ENCODE assay signal across 31 cellular contexts in genomic region chr18:49537232-49537876, GRCh38. TPM values are rescaled to one million over a fixed set of nuclear protein-coding genes. Genes with fewer than 3 reads are reported as not detected.
"Had no signal": no experiment of that assay in that cellular context is flagged by ENCODE, and none has a peak within 500 bp of the region (broad histone marks: within the 10 kb centered on the region; RNA-seq: fewer than 3 reads in every experiment).

No MANE protein-coding gene starts in this region.

- H3K27me3 Mint-ChIP-seq: brain; effector memory CD8-positive, alpha-beta T cell had no signal

- H3K27ac Mint-ChIP-seq: activated CD4-positive, alpha-beta T cell treated with anti-CD3 and anti-CD28 coated beads for 36 hours; activated naive CD8-positive, alpha-beta T cell; activated T-cell treated with anti-CD3 and anti-CD28 coated beads, Interleukin-2, amount 50 U/mL, for 72 hours; brain; effector memory CD8-positive, alpha-beta T cell; nephron; stimulated activated effector memory CD8-positive, alpha-beta T cell treated with anti-CD3 and anti-CD28 coated beads, Interleukin-12 subunit alpha, Interleukin-12 subunit beta, amount 100 ng/mL, for 72 hours; stimulated activated naive CD8-positive, alpha-beta T cell treated with anti-CD3 and anti-CD28 coated beads, Interleukin-15, Interleukin-2, amounts not matched to agents 100 ng/mL and 50 ng/mL, for 24 hours had no signal

- DNase-seq: activated CD4-positive, alpha-beta T cell treated with anti-CD3 and anti-CD28 coated beads for 36 hours; activated CD4-positive, alpha-beta T cell treated with anti-CD3 and anti-CD28 coated beads, Interleukin-2, amount 50 U/mL, for 4 hours; activated CD4-positive, CD25-positive, alpha-beta regulatory T cell; activated naive CD4-positive, alpha-beta T cell treated with Interleukin-2 at 50 U/mL for 16 hours; activated T-cell treated with anti-CD3 and anti-CD28 coated beads for 4 hours; activated T-cell treated with anti-CD3 and anti-CD28 coated beads, Interleukin-2, amount 50 U/mL, for 72 hours; anterior cingulate cortex; cerebellar nuclear complex; colonic mucosa; dorsolateral prefrontal cortex; effector memory CD8-positive, alpha-beta T cell; foreskin melanocyte; left lung; nucleus accumbens; pancreas; retina; stimulated activated CD4-positive, alpha-beta T cell treated with anti-CD3 and anti-CD28 coated beads, Interleukin-4, amount 100 ng/mL, for 24 hours; upper lobe of left lung had no signal

- H3K4me3 ChIP-seq: cardiac muscle cell, colonic mucosa, dorsolateral prefrontal cortex, left lung, lung, pancreas, prostate gland, skin epidermis, thoracic aorta, upper lobe of left lung had no signal

- H3K4me3 Mint-ChIP-seq: activated CD4-positive, alpha-beta T cell treated with anti-CD3 and anti-CD28 coated beads for 36 hours; activated naive CD8-positive, alpha-beta T cell; activated T-cell treated with anti-CD3 and anti-CD28 coated beads, Interleukin-2, amount 50 U/mL, for 72 hours; brain; effector memory CD8-positive, alpha-beta T cell; nephron; stimulated activated effector memory CD8-positive, alpha-beta T cell treated with anti-CD3 and anti-CD28 coated beads, Interleukin-12 subunit alpha, Interleukin-12 subunit beta, amount 100 ng/mL, for 72 hours; stimulated activated naive CD8-positive, alpha-beta T cell treated with anti-CD3 and anti-CD28 coated beads, Interleukin-15, Interleukin-2, amounts not matched to agents 100 ng/mL and 50 ng/mL, for 24 hours had no signal

- H3K27ac ChIP-seq: cardiac muscle cell, colonic mucosa, dorsolateral prefrontal cortex, left lung, pancreas, prostate gland, skin epidermis, thoracic aorta, upper lobe of left lung had no signal

- H3K27me3 ChIP-seq: cardiac muscle cell, colonic mucosa, dorsolateral prefrontal cortex, left lung, pancreas, upper lobe of left lung had no signal

- H3K4me1 ChIP-seq: colonic mucosa, left lung, pancreas, prostate gland, upper lobe of left lung had no signal

- ATAC-seq: activated CD4-positive, alpha-beta T cell treated with anti-CD3 and anti-CD28 coated beads for 36 hours; activated T-cell treated with anti-CD3 and anti-CD28 coated beads, Interleukin-2, amount 50 U/mL, for 72 hours; effector memory CD8-positive, alpha-beta T cell; esophagus mucosa; left lung; pancreas; sciatic nerve; stimulated activated effector memory CD8-positive, alpha-beta T cell treated with anti-CD3 and anti-CD28 coated beads, Interleukin-12 subunit alpha, Interleukin-12 subunit beta, amount 100 ng/mL, for 72 hours had no signal

- H3K36me3 ChIP-seq: cardiac muscle cell, colonic mucosa, left lung, pancreas, prostate gland, thoracic aorta, upper lobe of left lung had no signal

- H3K9me3 ChIP-seq: colonic mucosa, pancreas, prostate gland, thoracic aorta, upper lobe of left lung had no signal

- H3K36me3 Mint-ChIP-seq: brain; stimulated activated effector memory CD8-positive, alpha-beta T cell treated with anti-CD3 and anti-CD28 coated beads, Interleukin-12 subunit alpha, Interleukin-12 subunit beta, amount 100 ng/mL, for 72 hours had no signal

- H3K9me3 Mint-ChIP-seq: activated T-cell treated with anti-CD3 and anti-CD28 coated beads, Interleukin-2, amount 50 U/mL, for 72 hours; effector memory CD8-positive, alpha-beta T cell; stimulated activated effector memory CD8-positive, alpha-beta T cell treated with anti-CD3 and anti-CD28 coated beads, Interleukin-12 subunit alpha, Interleukin-12 subunit beta, amount 100 ng/mL, for 72 hours had no signal

- H3K4me1 Mint-ChIP-seq: activated CD4-positive, alpha-beta T cell treated with anti-CD3 and anti-CD28 coated beads for 36 hours; nephron; stimulated activated effector memory CD8-positive, alpha-beta T cell treated with anti-CD3 and anti-CD28 coated beads, Interleukin-12 subunit alpha, Interleukin-12 subunit beta, amount 100 ng/mL, for 72 hours had no signal

RNA-seq across cellular contexts. Expression of gene LIPG, which starts 24.5 kb away (rescaled TPM):
- total RNA-seq: T-helper 1 cell treated with Interleukin-12 subunit alpha and Interleukin-12 subunit beta and Interleukin-4 antibody, amounts not matched to agents 30 ng/mL and 1 ng/mL, for 36 hours had no signal
